In genomic region chr3:194135806-194136518, GRCh38 we compare ENCODE assay signal across 8 cellular contexts. TPM values are rescaled to one million over a fixed set of nuclear protein-coding genes. Genes with fewer than 3 reads are reported as not detected.
DNase-seq lines count a peak whose midpoint lies in the region; ATAC-seq and TF ChIP-seq lines count a peak whose summit lies in the region.

A gene with protein sequence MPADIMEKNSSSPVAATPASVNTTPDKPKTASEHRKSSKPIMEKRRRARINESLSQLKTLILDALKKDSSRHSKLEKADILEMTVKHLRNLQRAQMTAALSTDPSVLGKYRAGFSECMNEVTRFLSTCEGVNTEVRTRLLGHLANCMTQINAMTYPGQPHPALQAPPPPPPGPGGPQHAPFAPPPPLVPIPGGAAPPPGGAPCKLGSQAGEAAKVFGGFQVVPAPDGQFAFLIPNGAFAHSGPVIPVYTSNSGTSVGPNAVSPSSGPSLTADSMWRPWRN (plus strand): TSS chr3:194136148. CDS start chr3:194136381, 233 bp downstream.

- DNase-seq in GM10248 (ENCODE audit: extremely low spot score): peak; percentile 83
- peak; percentile 100 for DNase-seq in NCI-H2196 (lab: John Stamatoyannopoulos, UW; ENCODE audit: unreplicated experiment)
- peak in 1 of 3 experiments; percentile 6 for DNase-seq in effector memory CD8-positive, alpha-beta T cell
- DNase-seq in right lobe of liver: peak; percentile 94 to 97 (median 95)
- peak; percentile 9 to 49 for DNase-seq in stimulated activated CD4-positive, alpha-beta T cell treated with anti-CD3 and anti-CD28 coated beads, Interleukin-4, amount 100 ng/mL, for 4 hours
- DNase-seq in AML-193 (lab: John Stamatoyannopoulos, UW): no peak

- peaks cover 69 to 94% of the 10 kb centered on the region in 2 donors for H3K27me3 Mint-ChIP-seq in effector memory CD8-positive, alpha-beta T cell

- ATAC-seq in HG02981 (IDR thresholded peaks at IDR 0.05; ENCODE audit: unreplicated experiment): peak; percentile 21
- ATAC-seq in activated CD4-positive, CD25-positive, alpha-beta regulatory T cell treated with anti-CD3 and anti-CD28 coated beads, Interleukin-2, amount 50 U/mL, for 24 hours: peak; percentile 39 to 50
- ATAC-seq in effector memory CD8-positive, alpha-beta T cell (replicated peaks): no peak
- peak; percentile 43 to 66 (median 52) for ATAC-seq in right lobe of liver

- H3K9me3 Mint-ChIP-seq in effector memory CD8-positive, alpha-beta T cell: no peaks in the 10 kb centered on the region

- peak within 1 kb of the TSS; percentile 95 to 97 (median 95) for H3K27ac ChIP-seq in right lobe of liver

- H3K27ac Mint-ChIP-seq in effector memory CD8-positive, alpha-beta T cell: peak within 1 kb of the TSS; percentile 88 to 92

- peaks cover 0 to 52% (median 18%) of the 10 kb centered on the region in 4 donors for H3K4me1 ChIP-seq in right lobe of liver

- no peaks in the 10 kb centered on the region for H3K36me3 ChIP-seq in right lobe of liver

- H3K4me3 ChIP-seq in right lobe of liver: peak within 1 kb of the TSS; percentile 74 to 90 (median 78)

- no peaks in the 10 kb centered on the region for H3K9me3 ChIP-seq in right lobe of liver

- WGBS in right lobe of liver (ENCODE audit: insufficient coverage, low coverage, low lambda C conversion rate, missing lambda C conversion rate): under 1% methylated on average over 29 of the region's 29 CpGs

- POLR2A ChIA-PET in GM10248 (lab: Yijun Ruan, JAX): interaction anchor here (0.6 to 0.8 kb wide), 2 partner anchors 31 to 169 kb away, joined by 4 to 6 read pairs; no protein-coding TSS in a partner anchor

- H3K4me3 Mint-ChIP-seq in effector memory CD8-positive, alpha-beta T cell: peak within 1 kb of the TSS; percentile 82 to 87

- TF ChIP-seq CTCF in GM10248 (IDR thresholded peaks at IDR 0.05; ENCODE audit: control extremely low read depth, extremely low read depth, low read depth, missing control alignments): no peak
- TF ChIP-seq CTCF in right lobe of liver (IDR thresholded peaks at IDR 0.05): no peak

- CTCF ChIA-PET in GM10248 (lab: Yijun Ruan, JAX): interaction anchor here (1.0 to 1.5 kb wide), 2 partner anchors 180 kb away, joined by 3 to 4 read pairs; no protein-coding TSS in a partner anchor

- H3K27me3 ChIP-seq in right lobe of liver: no peaks in the 10 kb centered on the region

- intact Hi-C loops in right lobe of liver (cut with DNase I): loop anchor here in 1 of 2 donors (10.0 kb wide), 2 partner anchors 61 to 351 kb away; no protein-coding TSS in a partner anchor

- H3K4me1 Mint-ChIP-seq in effector memory CD8-positive, alpha-beta T cell (ENCODE audit: low read depth in 2 of 2): peaks cover 36 to 42% of the 10 kb centered on the region in 2 donors

- H3K36me3 Mint-ChIP-seq in effector memory CD8-positive, alpha-beta T cell (ENCODE audit: insufficient read depth): peaks cover 20% of the 10 kb centered on the region

- TF ChIP-seq POLR2A in right lobe of liver (IDR thresholded peaks at IDR 0.05): peak; percentile 99

RNA-seq across cellular contexts. Expression of the gene that starts here (rescaled TPM):
- 10 to 100 TPM; 12.9 to 40.3 (median 23.4) TPM for total RNA-seq in right lobe of liver

Comparison
In these comparisons a context has a peak if more than half of its experiments do, and no peak if none do; other contexts are left out.
1. DNase-seq: peak in GM10248 (single experiment), NCI-H2196 (single experiment), right lobe of liver (3 of 3) and stimulated activated CD4-positive, alpha-beta T cell treated with anti-CD3 and anti-CD28 coated beads, Interleukin-4, amount 100 ng/mL, for 4 hours (2 of 2); none in AML-193 (0 of 2).